In the genomic region with DNA sequence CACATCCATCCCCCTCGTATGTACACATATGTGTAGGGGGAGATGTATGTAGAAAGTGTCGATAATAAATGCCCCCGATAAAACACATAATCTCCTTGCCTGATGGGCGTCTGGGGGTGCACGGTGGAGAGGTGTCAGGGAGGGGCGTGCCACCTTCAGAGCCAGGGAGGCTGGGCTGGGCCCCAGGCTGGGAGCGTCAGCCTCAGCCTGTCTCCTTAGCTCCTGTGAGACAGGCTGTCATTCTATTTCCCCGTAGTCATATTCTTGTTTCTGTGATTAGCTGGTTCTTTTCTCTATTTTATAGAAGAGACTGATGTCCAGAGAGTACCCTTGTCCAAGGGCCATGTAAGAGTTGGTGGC, we compare ENCODE assay signal across 26 cellular contexts. TPM values are rescaled to one million over a fixed set of nuclear protein-coding genes. Genes with fewer than 3 reads are reported as not detected.
DNase-seq lines count a peak whose midpoint lies in the region; ATAC-seq and TF ChIP-seq lines count a peak whose summit lies in the region.
"Had no signal": no experiment of that assay in that cellular context is flagged by ENCODE, and none has a peak within 500 bp of the region (broad histone marks: within the 10 kb centered on the region; RNA-seq: fewer than 3 reads in every experiment).

No MANE protein-coding gene starts in this region.

- no peak overlapping the region for H3K27ac Mint-ChIP-seq in activated naive CD4-positive, alpha-beta T cell treated with anti-CD3 and anti-CD28 coated beads, Interleukin-2, amount 10 ng/mL, durations not matched to agents 7 days and 5 days
- H3K27ac Mint-ChIP-seq: activated CD4-positive, alpha-beta T cell treated with anti-CD3 and anti-CD28 coated beads, Interleukin-2, amount 10 ng/mL, durations not matched to agents 7 days and 5 days; endodermal cell; stimulated activated memory B cell treated with anti-CD40 and anti-IgM and Interleukin-4, amounts not matched to agents 10 μg/mL and 1 μg/mL and 100 μg/mL, for 72 hours had no signal

- H3K36me3 ChIP-seq in IMR-90 (ENCODE audit: control insufficient read depth, insufficient read depth, low read length) (no peaks in the 10 kb centered on the region), duodenal mucosa (ENCODE audit: control insufficient read depth in 1 of 2, insufficient read depth in 2 of 2, low read length in 2 of 2) (no peaks in the 10 kb centered on the region), liver (ENCODE audit: control insufficient read depth in 4 of 4, insufficient read depth in 3 of 4, low read depth in 1 of 4, low read length in 3 of 4) (no peaks in the 10 kb centered on the region), BE2C (no peaks in the 10 kb centered on the region)
- H3K36me3 ChIP-seq: esophagus muscularis mucosa, HAP-1 had no signal

- no peak overlapping the region for H3K4me3 Mint-ChIP-seq in activated naive CD4-positive, alpha-beta T cell treated with anti-CD3 and anti-CD28 coated beads, Interleukin-2, amount 10 ng/mL, durations not matched to agents 7 days and 5 days
- H3K4me3 Mint-ChIP-seq: activated CD4-positive, alpha-beta T cell treated with anti-CD3 and anti-CD28 coated beads, Interleukin-2, amount 10 ng/mL, durations not matched to agents 7 days and 5 days; endodermal cell; stimulated activated memory B cell treated with anti-CD40 and anti-IgM and Interleukin-4, amounts not matched to agents 10 μg/mL and 1 μg/mL and 100 μg/mL, for 72 hours had no signal

- H3K9ac ChIP-seq in IMR-90 (ENCODE audit: low read depth, low read length) (no peak overlapping the region), duodenal mucosa (ENCODE audit: low read depth in 1 of 2, low read length in 2 of 2) (peak overlapping the region; percentile 33 to 38), liver (ENCODE audit: low read depth in 1 of 2, low read length in 2 of 2) (peak overlapping the region; percentile 16 to 95)

- POLR2A ChIA-PET in IMR-90 (lab: Charles Lee; ENCODE audit: unreplicated experiment) = no interaction called here

- no peak overlapping the region for H2BK5ac ChIP-seq in IMR-90 (ENCODE audit: low read depth, low read length, poor library complexity, severe bottlenecking)

- peak overlapping the region; percentile 44; the same call in 1 of the 3 replicates for H2BK15ac ChIP-seq in IMR-90 (ENCODE audit: low read depth, low read length)

- H3K4me3 ChIP-seq in IMR-90 (ENCODE audit: insufficient read depth, low read depth, low read length) = no peak overlapping the region
- H3K4me3 ChIP-seq in duodenal mucosa (ENCODE audit: low read depth in 1 of 2, low read length in 2 of 2) = no peak overlapping the region
- no peak overlapping the region for H3K4me3 ChIP-seq in liver (ENCODE audit: low read depth in 1 of 3, low read length in 3 of 3)
- H3K4me3 ChIP-seq in BE2C (ENCODE audit: low read depth, low read length) = no peak overlapping the region
- H3K4me3 ChIP-seq: esophagus muscularis mucosa, HAP-1 had no signal

- H3K79me1 ChIP-seq in IMR-90 (ENCODE audit: low read depth in 1 of 2, low read length in 2 of 2) = no peaks in the 10 kb centered on the region

- peaks cover 2% of the 10 kb centered on the region for H3K4me1 Mint-ChIP-seq in activated naive CD4-positive, alpha-beta T cell treated with anti-CD3 and anti-CD28 coated beads, Interleukin-2, amount 10 ng/mL, durations not matched to agents 7 days and 5 days

- no peak overlapping the region for H4K5ac ChIP-seq in IMR-90 (ENCODE audit: low read depth, low read length)

- ATAC-seq in IMR-90 (ENCODE audit: low read depth) (no peak), sciatic nerve (no peak)
- ATAC-seq: foreskin keratinocyte; PC-3; stimulated activated memory B cell treated with anti-CD40 and anti-IgM and Interleukin-4, amounts not matched to agents 10 μg/mL and 1 μg/mL and 100 μg/mL, for 72 hours had no signal

- H3K4me2 ChIP-seq in IMR-90 (ENCODE audit: low read depth, low read length) = no peak overlapping the region

- TF ChIP-seq RAD21 in IMR-90 (IDR thresholded peaks at IDR 0.05; ENCODE audit: low read length) (no peak), liver (IDR thresholded peaks at IDR 0.05) (no peak)

- no peak overlapping the region for H3K27ac ChIP-seq in IMR-90 (ENCODE audit: insufficient read depth, low read length)
- no peak overlapping the region for H3K27ac ChIP-seq in duodenal mucosa (ENCODE audit: low read depth, low read length)
- H3K27ac ChIP-seq in liver (ENCODE audit: low read depth in 1 of 2, low read length in 2 of 2) = peak overlapping the region; percentile 100
- H3K27ac ChIP-seq: esophagus muscularis mucosa, foreskin keratinocyte had no signal

- no peak overlapping the region for H2AFZ ChIP-seq in IMR-90 (replicated peaks; ENCODE audit: low read length, poor library complexity)

- no peak overlapping the region for H4K8ac ChIP-seq in IMR-90 (ENCODE audit: low read depth in 2 of 2, low read length in 2 of 2)

- no peak overlapping the region for H3K4ac ChIP-seq in IMR-90 (ENCODE audit: low read depth, low read length)

- TF ChIP-seq CTCF in IMR-90 (conservative IDR thresholded peaks at IDR 0.05; ENCODE audit: low read depth, low read length) (no peak), liver (IDR thresholded peaks at IDR 0.05; ENCODE audit: low read depth, low read length, missing input control) (no peak), BE2C (IDR thresholded peaks at IDR 0.05; ENCODE audit: low read depth, low read length) (no peak)

- H3K14ac ChIP-seq in IMR-90 (replicated peaks; ENCODE audit: low read depth, low read length) = no peak overlapping the region

- H3K36me3 Mint-ChIP-seq in activated naive CD4-positive, alpha-beta T cell treated with anti-CD3 and anti-CD28 coated beads, Interleukin-2, amount 10 ng/mL, durations not matched to agents 7 days and 5 days = no peaks in the 10 kb centered on the region
- H3K36me3 Mint-ChIP-seq: naive B cell; stimulated activated memory B cell treated with anti-CD40 and anti-IgM and Interleukin-4, amounts not matched to agents 10 μg/mL and 1 μg/mL and 100 μg/mL, for 72 hours had no signal

- H4K91ac ChIP-seq in IMR-90 (ENCODE audit: insufficient read depth, low read depth, low read length) = no peak overlapping the region

- H2AK5ac ChIP-seq in IMR-90 (ENCODE audit: low read depth, low read length) = no peak overlapping the region

- peaks cover 57% of the 10 kb centered on the region for H3K27me3 Mint-ChIP-seq in activated naive CD4-positive, alpha-beta T cell treated with anti-CD3 and anti-CD28 coated beads, Interleukin-2, amount 10 ng/mL, durations not matched to agents 7 days and 5 days

- no CpG with 5 or more reads among the region's 8 CpGs for WGBS in IMR-90 (ENCODE audit: extremely low coverage in 2 of 2, insufficient read length in 1 of 2), 2 experiments
- WGBS in liver = 57% methylated on average over 8 of the region's 8 CpGs

- DNase-seq in IMR-90 (no peak), sciatic nerve (ENCODE audit: low spot score) (peak; percentile 28), NAMALWA (ENCODE audit: low spot score) (no peak), islet precursor cell (no peak), BE2C (no peak)
- no peak for DNase-seq in activated naive CD4-positive, alpha-beta T cell treated with anti-CD3 and anti-CD28 coated beads, Interleukin-2, amount 10 ng/mL, durations not matched to agents 7 days and 5 days
- DNase-seq: activated CD4-positive, alpha-beta T cell treated with anti-CD3 and anti-CD28 coated beads, Interleukin-2, amount 10 ng/mL, durations not matched to agents 7 days and 5 days; activated naive CD4-positive, alpha-beta T cell treated with anti-CD3 and anti-CD28 coated beads, Interleukin-2, amount 50 U/mL, for 16 hours; amniotic stem cell; C1 segment of cervical spinal cord; cortex of kidney; endodermal cell; foreskin keratinocyte; GF-D8; naive B cell; NCI-H1436 treated with DMSO at 0.1 percent for 48 hours; PC-3; SHP77 treated with DMSO at 0.1 percent for 48 hours; stimulated activated CD4-positive, alpha-beta T cell treated with anti-CD3 and anti-CD28 coated beads, Interleukin-4, amount 100 ng/mL, for 4 hours; SW 1271; T-helper 9 cell had no signal

- no peak overlapping the region for H3K18ac ChIP-seq in IMR-90 (ENCODE audit: low read depth, low read length)

- no peak overlapping the region for H2BK20ac ChIP-seq in IMR-90 (ENCODE audit: low read depth, low read length)

- in situ Hi-C loops in IMR-90 (cut with MboI; ENCODE audit: low sequenced_read_pairs) = loop anchor here (5.0 kb wide), 1 partner anchor 154 kb away; no protein-coding TSS in a partner anchor

- no peak overlapping the region for H2AK9ac ChIP-seq in IMR-90 (replicated peaks; ENCODE audit: low read depth, low read length, poor library complexity)

- no peaks in the 10 kb centered on the region for H4K20me1 ChIP-seq in IMR-90 (ENCODE audit: insufficient read depth, low read length)

- peaks cover 16% of the 10 kb centered on the region for H3K9me1 ChIP-seq in IMR-90 (ENCODE audit: insufficient read depth, low read length)

- peaks cover 44% of the 10 kb centered on the region for H3K4me1 ChIP-seq in IMR-90 (ENCODE audit: control insufficient read depth, insufficient read depth, low read length)
- H3K4me1 ChIP-seq in duodenal mucosa (ENCODE audit: control insufficient read depth in 1 of 2, insufficient read depth in 2 of 2, low read length in 2 of 2) = peaks cover 42 to 50% of the 10 kb centered on the region in 2 donors
- peaks cover 21 to 72% (median 52%) of the 10 kb centered on the region in 4 donors for H3K4me1 ChIP-seq in liver (ENCODE audit: control insufficient read depth in 4 of 4, insufficient read depth in 4 of 4, low read length in 3 of 4)
- peaks cover 24% of the 10 kb centered on the region for H3K4me1 ChIP-seq in BE2C
- H3K4me1 ChIP-seq: HAP-1 had no signal

- dilution Hi-C loops in IMR-90 (cut with HindIII; ENCODE audit: low sequenced_read_pairs, unreplicated experiment) = no loop called here

- H3K9me3 Mint-ChIP-seq in activated naive CD4-positive, alpha-beta T cell treated with anti-CD3 and anti-CD28 coated beads, Interleukin-2, amount 10 ng/mL, durations not matched to agents 7 days and 5 days = no peaks in the 10 kb centered on the region
- H3K9me3 Mint-ChIP-seq: activated CD4-positive, alpha-beta T cell treated with anti-CD3 and anti-CD28 coated beads, Interleukin-2, amount 10 ng/mL, durations not matched to agents 7 days and 5 days; endodermal cell; naive B cell; stimulated activated memory B cell treated with anti-CD40 and anti-IgM and Interleukin-4, amounts not matched to agents 10 μg/mL and 1 μg/mL and 100 μg/mL, for 72 hours had no signal

- no peak overlapping the region for H2BK120ac ChIP-seq in IMR-90 (ENCODE audit: low read depth, low read length)

- no peak for TF ChIP-seq POLR2A in IMR-90 (IDR thresholded peaks at IDR 0.05; ENCODE audit: low read depth, low read length)

- H3K9me3 ChIP-seq in IMR-90 (ENCODE audit: control insufficient read depth, insufficient read depth, low read length) (no peaks in the 10 kb centered on the region), duodenal mucosa (ENCODE audit: control insufficient read depth in 1 of 2, low read length in 2 of 2) (no peaks in the 10 kb centered on the region), liver (ENCODE audit: control insufficient read depth in 4 of 4, low read length in 3 of 4) (no peaks in the 10 kb centered on the region), BE2C (no peaks in the 10 kb centered on the region)
- H3K9me3 ChIP-seq: esophagus muscularis mucosa, HAP-1 had no signal

- no peaks in the 10 kb centered on the region for H3K27me3 ChIP-seq in IMR-90 (ENCODE audit: control insufficient read depth, insufficient read depth, low read length)
- no peaks in the 10 kb centered on the region for H3K27me3 ChIP-seq in duodenal mucosa (ENCODE audit: control insufficient read depth in 1 of 2, insufficient read depth in 2 of 2, low read length in 2 of 2)
- no peaks in the 10 kb centered on the region for H3K27me3 ChIP-seq in liver (ENCODE audit: control insufficient read depth in 4 of 4, insufficient read depth in 4 of 4, low read length in 3 of 4)
- no peaks in the 10 kb centered on the region for H3K27me3 ChIP-seq in BE2C
- H3K27me3 ChIP-seq: esophagus muscularis mucosa had no signal

- H3K56ac ChIP-seq in IMR-90 (ENCODE audit: extremely low read depth, insufficient read depth, low read length) = no peak overlapping the region

- BruUV-seq in IMR-90 (replicated peaks; lab: Mats Ljungman, UMichigan) = no TSS peak

- intact Hi-C loops in IMR-90 (cut with micrococcal nuclease) = loop anchor here (10.0 kb wide), 1 partner anchor 257 kb away; a partner anchor contains a TSS
- intact Hi-C loops in sciatic nerve (cut with DNase I) = loop anchor here (10.0 kb wide), 2 partner anchors 113 to 147 kb away; no protein-coding TSS in a partner anchor

- H3K23ac ChIP-seq in IMR-90 (ENCODE audit: low read depth, low read length) = no peak overlapping the region

- CTCF ChIA-PET in IMR-90 (lab: Yijun Ruan, JAX) = no interaction called here
- CTCF ChIA-PET in activated naive CD4-positive, alpha-beta T cell treated with anti-CD3 and anti-CD28 coated beads, Interleukin-2, amount 10 ng/mL, durations not matched to agents 7 days and 5 days (lab: Charles Lee) = no interaction called here

RNA-seq across cellular contexts. Expression of a gene that starts 4.7 kb away (rescaled TPM):
- 7.5 and 8.1 TPM in 2 replicates for total RNA-seq in IMR-90 (2012; rRNA removed)
- polyA plus RNA-seq in IMR-90 (2012; rRNA removed) = 17.9 and 19.0 TPM in 2 replicates
- polyA plus RNA-seq in IMR-90 (2012; cell fraction: cytosol; rRNA removed) = 7.8 and 17.6 TPM in 2 replicates
- polyA plus RNA-seq in IMR-90 (2012; cell fraction: nucleus; rRNA removed; ENCODE audit: low replicate concordance) = 11.2 and 21.7 TPM in 2 replicates
- 100 to 1,000 TPM in 1 of 2 donors, 10 to 100 TPM in 1; 41.5 to 116 TPM for total RNA-seq in liver
- 100 to 1,000 TPM in 1 of 2 donors, 10 to 100 TPM in 1; 46.8 to 101 TPM for polyA plus RNA-seq in liver
- 78.1 TPM for total RNA-seq in sciatic nerve
- polyA plus RNA-seq in BE2C (2012; ENCODE audit: insufficient read depth, insufficient read length, low read depth) = 47.3 TPM

Comparison
In these comparisons a context has a peak if more than half of its experiments do, and no peak if none do; other contexts are left out.
1. H3K27ac ChIP-seq: peak in liver (2 of 2); none in IMR-90 (single experiment) and duodenal mucosa (single experiment).